1 cellular context compared by ENCODE assay signal in genomic region chr17:35074711-35075707, GRCh38.
TF ChIP-seq lines count a peak whose summit lies in the region.

No MANE protein-coding gene starts in this region.

TF ChIP-seq in HepG2, 621 proteins besides CTCF, POLR2A, EP300 and RAD21 (continued from another document and continues in another):
- TF ChIP-seq ZNF781 (CRISPR knock-in tag; IDR thresholded peaks at IDR 0.05; ENCODE audit: borderline replicate concordance, not compliant biosample characterization) (no peak), ZBTB1 (CRISPR knock-in tag; IDR thresholded peaks at IDR 0.05; ENCODE audit: borderline replicate concordance) (no peak), NKX3-1 (CRISPR knock-in tag; IDR thresholded peaks at IDR 0.05) (no peak), ZNF746 (CRISPR knock-in tag; IDR thresholded peaks at IDR 0.05) (no peak), HOXA5 (CRISPR knock-in tag; IDR thresholded peaks at IDR 0.05) (peak; percentile 51; the same call in 1 of the 2 replicates), ZHX2 (IDR thresholded peaks at IDR 0.05; ENCODE audit: low read depth) (no peak), ZHX2 (CRISPR knock-in tag; IDR thresholded peaks at IDR 0.05; ENCODE audit: borderline replicate concordance) (no peak), ATF4 (CRISPR knock-in tag; IDR thresholded peaks at IDR 0.05) (no peak), ZXDC (CRISPR knock-in tag; IDR thresholded peaks at IDR 0.05) (no peak), PHF5A (CRISPR knock-in tag; IDR thresholded peaks at IDR 0.05; ENCODE audit: low read depth, unreplicated experiment) (no peak), ZBTB40 (IDR thresholded peaks at IDR 0.05) (no peak), ZBTB40 (CRISPR knock-in tag; IDR thresholded peaks at IDR 0.05) (no peak), SYNCRIP (IDR thresholded peaks at IDR 0.05; ENCODE audit: insufficient read depth, low read depth, low read length) (no peak), SIX4 (CRISPR knock-in tag; IDR thresholded peaks at IDR 0.05) (no peak), KDM6A (CRISPR knock-in tag; IDR thresholded peaks at IDR 0.05; ENCODE audit: low read depth) (peak; percentile 60; the same call in 1 of the 2 replicates), TP53 (CRISPR knock-in tag; conservative IDR thresholded peaks at IDR 0.05) (no peak), HNF4A (CRISPR knock-in tag; IDR thresholded peaks at IDR 0.05) (peak; percentile 82), ZNF329 (CRISPR knock-in tag; IDR thresholded peaks at IDR 0.05; ENCODE audit: low read depth) (no peak), NAIF1 (CRISPR knock-in tag; IDR thresholded peaks at IDR 0.05; ENCODE audit: borderline replicate concordance) (no peak), SP2 (CRISPR knock-in tag; IDR thresholded peaks at IDR 0.05) (no peak), ZNF570 (CRISPR knock-in tag; IDR thresholded peaks at IDR 0.05; ENCODE audit: borderline replicate concordance) (no peak), ZBTB34 (CRISPR knock-in tag; IDR thresholded peaks at IDR 0.05) (no peak), ZNF737 (CRISPR knock-in tag; IDR thresholded peaks at IDR 0.05; ENCODE audit: borderline replicate concordance) (no peak), PLRG1 (conservative IDR thresholded peaks at IDR 0.05) (no peak), ZNF282 (IDR thresholded peaks at IDR 0.05; ENCODE audit: partially characterized antibody) (no peak), NFYC (CRISPR knock-in tag; IDR thresholded peaks at IDR 0.05) (no peak), PHF8 (CRISPR knock-in tag; IDR thresholded peaks at IDR 0.05) (no peak), NBN (conservative IDR thresholded peaks at IDR 0.05) (no peak), HNRNPLL (IDR thresholded peaks at IDR 0.05; ENCODE audit: low read depth, low read length, poor library complexity, severe bottlenecking) (no peak), ZNF772 (CRISPR knock-in tag; IDR thresholded peaks at IDR 0.05) (no peak), CENPBD1 (CRISPR knock-in tag; IDR thresholded peaks at IDR 0.05; ENCODE audit: borderline replicate concordance, low read depth) (no peak), ZNF20 (CRISPR knock-in tag; IDR thresholded peaks at IDR 0.05) (no peak), ZNF543 (CRISPR knock-in tag; IDR thresholded peaks at IDR 0.05) (0 out of 2 replicates have a peak, but pooled peaks have one; percentile 27), HNF4G (IDR thresholded peaks at IDR 0.05; ENCODE audit: borderline replicate concordance, low read depth, low read length) (peak; percentile 38; the same call in 1 of the 2 replicates), HNF4G (CRISPR knock-in tag; IDR thresholded peaks at IDR 0.05; ENCODE audit: borderline replicate concordance, low read depth) (no peak), ZNF138 (CRISPR knock-in tag; IDR thresholded peaks at IDR 0.05; ENCODE audit: low read depth) (no peak), PBX3 (CRISPR knock-in tag; IDR thresholded peaks at IDR 0.05; ENCODE audit: borderline replicate concordance) (no peak), SAP130 (CRISPR knock-in tag; IDR thresholded peaks at IDR 0.05; ENCODE audit: low read depth) (peak; percentile 70)
